Comparison of ENCODE assay signal across 35 cellular contexts in genomic region chr2:15654727-15655073, GRCh38.
"Had no signal": no experiment of that assay in that cellular context is flagged by ENCODE, and none has a peak within 500 bp of the region (broad histone marks: within the 10 kb centered on the region; RNA-seq: fewer than 3 reads in every experiment).

No MANE protein-coding gene starts in this region.

- H3K4me3 ChIP-seq: MG63 had no signal

- H3K27me3 ChIP-seq: MG63 had no signal

- H3K36me3 ChIP-seq: MG63 had no signal

- H3K9me3 ChIP-seq: MG63 had no signal

- H3K27ac ChIP-seq: KMS-11 had no signal

- H3K4me2 ChIP-seq: KMS-11 had no signal

- DNase-seq: Karpas-422, Kasumi-1, MG63, MM.1S, MV-4-11, NCI-H1048, NCI-H1092, NCI-H1092 treated with DMSO at 0.1 percent for 48 hours, NCI-H1105, NCI-H1105 treated with DMSO at 0.1 percent for 48 hours, NCI-H1417, NCI-H1417 treated with DMSO at 0.1 percent for 48 hours, NCI-H1436, NCI-H1436 treated with DMSO at 0.1 percent for 48 hours, NCI-H146, NCI-H1694, NCI-H1694 treated with DMSO at 0.1 percent for 48 hours, NCI-H187, NCI-H187 treated with DMSO at 0.1 percent for 48 hours, NCI-H1930, NCI-H2029, NCI-H2029 treated with DMSO at 0.1 percent for 48 hours, NCI-H2081, NCI-H2081 treated with DMSO at 0.1 percent for 48 hours, NCI-H2107, NCI-H2171, NCI-H2171 treated with DMSO at 0.1 percent for 48 hours, NCI-H2227 treated with DMSO at 0.1 percent for 48 hours, NCI-H226, NCI-H345, NCI-H446, NCI-H446 treated with DMSO at 0.1 percent for 48 hours, NCI-H510A, NCI-H510A treated with DMSO at 0.1 percent for 48 hours had no signal

- H3K9ac ChIP-seq: KMS-11 had no signal
